In the genomic region with DNA sequence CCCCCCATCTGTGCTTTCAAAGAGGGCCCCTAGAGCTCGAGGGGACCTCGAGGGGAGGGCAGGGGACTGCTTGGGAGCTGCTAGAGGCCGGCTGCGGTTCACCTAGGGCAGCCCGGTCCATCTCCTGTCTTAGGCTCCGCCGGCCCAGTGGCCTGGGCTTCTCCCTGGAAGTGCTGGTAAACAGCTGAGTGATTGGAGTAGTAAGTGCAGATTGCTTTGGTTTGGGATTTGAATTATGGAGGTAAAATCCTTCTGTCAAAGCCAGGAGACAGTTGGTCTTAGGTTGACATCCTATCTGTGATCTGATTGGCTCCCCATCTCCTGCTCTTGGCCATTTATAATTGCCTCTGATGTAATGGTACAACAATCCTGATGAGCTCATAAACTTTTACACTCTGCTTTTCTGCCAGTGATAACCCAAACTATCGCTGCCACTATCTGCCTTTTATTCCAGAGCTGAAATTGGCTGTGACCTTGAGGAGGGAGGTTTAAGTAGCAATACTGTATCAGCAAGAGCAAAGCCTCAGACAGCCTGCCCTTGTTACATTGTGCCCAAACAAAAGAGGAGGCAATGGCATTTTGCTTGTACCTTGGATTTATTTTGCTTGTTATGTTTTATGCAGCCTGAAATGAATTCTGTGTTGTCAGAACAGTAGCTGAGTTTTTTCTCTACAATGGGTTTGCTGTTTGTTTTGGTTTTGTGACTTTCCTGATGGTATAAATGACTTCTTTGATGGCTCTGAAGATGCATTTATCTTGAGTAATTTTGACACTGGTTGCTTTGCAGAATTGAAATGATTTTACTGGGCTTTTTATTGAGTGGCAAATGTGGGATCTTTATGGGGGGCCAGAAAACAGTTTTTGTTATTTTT, we compare ENCODE assay signal across 8 cellular contexts. TPM values are rescaled to one million over a fixed set of nuclear protein-coding genes. Genes with fewer than 3 reads are reported as not detected.
DNase-seq lines count a peak whose midpoint lies in the region; ATAC-seq, FAIRE-seq and TF ChIP-seq lines count a peak whose summit lies in the region.

No MANE protein-coding gene starts in this region.

- 0 to 1% (median 0%) methylated on average over 8 of the region's 8 CpGs for WGBS in small intestine, 3 donors

- DNase-seq in AG04449 (ENCODE audit: low read depth, low spot score) (peak; percentile 92), GM12891 (ENCODE audit: insufficient read length, low spot score) (no peak), NCI-H146 treated with DMSO at 0.1 percent for 48 hours (lab: John Stamatoyannopoulos, UW; ENCODE audit: unreplicated experiment) (peak; percentile 62), SW480 (ENCODE audit: low spot score) (peak; percentile 96), inferior parietal cortex (ENCODE audit: extremely low spot score) (peak; percentile 84), small intestine (peak; percentile 95)
- DNase-seq in central memory CD4-positive, alpha-beta T cell, result peak; percentile 68

- H3K4me1 ChIP-seq in small intestine (ENCODE audit: control insufficient read depth in 2 of 2, insufficient read depth in 1 of 2, low read depth in 1 of 2, low read length in 1 of 2), result peaks cover 27 to 45% of the 10 kb centered on the region in 2 donors

- peak; percentile 52; the same call in 1 of the 2 replicates for TF ChIP-seq POLR2A in GM12891 (IDR thresholded peaks at IDR 0.05; ENCODE audit: low read depth, low read length)

- H3K4me3 ChIP-seq in AG04449 (ENCODE audit: low read depth, low read length) (peak overlapping the region; percentile 69), small intestine (ENCODE audit: low read depth in 1 of 2, low read length in 2 of 2) (peak overlapping the region; percentile 99)

- H3K9me3 ChIP-seq in small intestine (ENCODE audit: control insufficient read depth, low read depth), result no peaks in the 10 kb centered on the region

- CTCF ChIA-PET in AG04449 (lab: Yijun Ruan, JAX), result interaction anchor here (1.1 to 4.2 kb wide), 6 partner anchors 83 to 112 kb away, joined by 4 to 48 read pairs (median 5); partner anchors contain the start of gene PIGV

- FAIRE-seq in GM12891 (lab: Jason Lieb, UNC) (peak; percentile 90), small intestine (lab: Jason Lieb, UNC) (no peak)

- no peak for TF ChIP-seq CTCF in AG04449 (IDR thresholded peaks at IDR 0.05; ENCODE audit: insufficient read depth, low read length, missing control alignments)

- POLR2A ChIA-PET in AG04449 (lab: Yijun Ruan, JAX), result interaction anchor here (0.6 to 4.1 kb wide), 8 partner anchors 9 to 93 kb away, joined by 3 to 34 read pairs (median 4); partner anchors contain the start of gene PIGV

- no peaks in the 10 kb centered on the region for H3K27me3 ChIP-seq in small intestine (ENCODE audit: control insufficient read depth in 2 of 2, insufficient read depth in 2 of 2, low read length in 2 of 2)

- H3K27ac ChIP-seq in small intestine (ENCODE audit: low read depth in 1 of 2, low read length in 1 of 2), result peak overlapping the region; percentile 94 to 98

- H3K36me3 ChIP-seq in small intestine (ENCODE audit: control insufficient read depth in 2 of 2, insufficient read depth in 2 of 2, low read length in 2 of 2), result no peaks in the 10 kb centered on the region

- ATAC-seq in HG03039 (IDR thresholded peaks at IDR 0.05; ENCODE audit: unreplicated experiment), result no peak

TF ChIP-seq in GM12891, 5 proteins besides CTCF, POLR2A, EP300 and RAD21:
- TF ChIP-seq POU2F2 (IDR thresholded peaks at IDR 0.05; ENCODE audit: low read depth, low read length), result no peak
- TF ChIP-seq TAF1 (IDR thresholded peaks at IDR 0.05; ENCODE audit: low read depth, low read length), result no peak
- no peak for TF ChIP-seq SPI1 (IDR thresholded peaks at IDR 0.05; ENCODE audit: low read depth, low read length)
- TF ChIP-seq PAX5 (IDR thresholded peaks at IDR 0.05; ENCODE audit: insufficient read depth, low read length, severe bottlenecking), result no peak
- TF ChIP-seq POLR2AphosphoS5 (IDR thresholded peaks at IDR 0.05; ENCODE audit: low read depth, low read length), result peak; percentile 38; the same call in 1 of the 2 replicates

RNA-seq across cellular contexts. Expression of gene ARID1A, which starts 2.4 kb away (rescaled TPM):
- 35.0 TPM for polyA plus RNA-seq in GM12891 (2012; ENCODE audit: low read depth, missing spikeins)
- polyA plus RNA-seq in small intestine, result 10 to 100 TPM in 2 of 3 donors, 1 to 10 TPM in 1; 7.8 to 23.7 (median 13.6) TPM
